1 cellular context compared by ENCODE assay signal in the genomic region with DNA sequence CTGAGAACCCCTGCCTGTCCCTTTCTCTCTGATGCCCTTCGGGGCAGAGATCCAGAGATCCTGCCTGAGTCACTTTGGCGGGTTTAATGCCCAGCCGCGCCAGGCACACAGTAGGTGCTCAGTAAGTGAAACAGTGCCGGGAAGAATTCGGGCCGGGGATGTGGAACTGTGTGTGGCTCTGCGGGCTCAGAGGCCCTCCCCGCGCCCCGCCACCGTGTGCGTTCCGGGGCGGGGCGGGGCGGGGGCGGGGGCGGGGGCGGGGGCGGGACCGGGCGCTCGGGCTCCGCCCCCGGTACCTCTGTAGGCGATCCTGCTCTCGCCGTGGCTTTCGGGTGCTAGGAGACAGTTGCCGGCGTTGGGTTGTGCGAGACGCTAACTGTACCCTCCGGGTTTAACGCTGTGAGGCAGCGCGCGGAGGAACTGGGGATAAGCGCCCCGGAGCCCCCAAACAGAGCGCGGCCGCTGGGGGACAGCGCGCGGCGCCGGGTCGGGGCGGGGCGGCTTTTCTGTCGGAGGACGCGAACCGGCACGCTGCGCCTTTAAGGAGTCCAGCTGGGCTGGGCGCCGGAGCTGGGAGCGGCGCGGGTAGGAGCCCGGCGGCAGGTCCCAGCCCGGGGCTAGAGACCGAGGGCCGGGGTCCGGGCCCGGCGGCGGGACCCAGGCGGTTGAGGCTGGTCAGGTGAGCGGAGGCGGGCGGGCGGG.
TF ChIP-seq lines count a peak whose summit lies in the region.

A gene with protein sequence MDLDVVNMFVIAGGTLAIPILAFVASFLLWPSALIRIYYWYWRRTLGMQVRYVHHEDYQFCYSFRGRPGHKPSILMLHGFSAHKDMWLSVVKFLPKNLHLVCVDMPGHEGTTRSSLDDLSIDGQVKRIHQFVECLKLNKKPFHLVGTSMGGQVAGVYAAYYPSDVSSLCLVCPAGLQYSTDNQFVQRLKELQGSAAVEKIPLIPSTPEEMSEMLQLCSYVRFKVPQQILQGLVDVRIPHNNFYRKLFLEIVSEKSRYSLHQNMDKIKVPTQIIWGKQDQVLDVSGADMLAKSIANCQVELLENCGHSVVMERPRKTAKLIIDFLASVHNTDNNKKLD (plus strand): TSS at position 555 of the 702 bp plus-strand sequence. CDS start 18,795 bp downstream, outside the sequence.

TF ChIP-seq in GM12878, 131 proteins besides CTCF, POLR2A, EP300 and RAD21 (continued from another document and continues in another):
- TF ChIP-seq MEF2B (IDR thresholded peaks at IDR 0.05; ENCODE audit: partially characterized antibody, poor library complexity, severe bottlenecking), result no peak
- no peak for TF ChIP-seq MYC (IDR thresholded peaks at IDR 0.05; ENCODE audit: insufficient read depth, insufficient read length, insufficient replicate concordance, low read length, severe bottlenecking)
- peak; percentile 72 for TF ChIP-seq DPF2 (IDR thresholded peaks at IDR 0.05)
- no peak for TF ChIP-seq HDGF (IDR thresholded peaks at IDR 0.05)
- TF ChIP-seq, protein P1, sequence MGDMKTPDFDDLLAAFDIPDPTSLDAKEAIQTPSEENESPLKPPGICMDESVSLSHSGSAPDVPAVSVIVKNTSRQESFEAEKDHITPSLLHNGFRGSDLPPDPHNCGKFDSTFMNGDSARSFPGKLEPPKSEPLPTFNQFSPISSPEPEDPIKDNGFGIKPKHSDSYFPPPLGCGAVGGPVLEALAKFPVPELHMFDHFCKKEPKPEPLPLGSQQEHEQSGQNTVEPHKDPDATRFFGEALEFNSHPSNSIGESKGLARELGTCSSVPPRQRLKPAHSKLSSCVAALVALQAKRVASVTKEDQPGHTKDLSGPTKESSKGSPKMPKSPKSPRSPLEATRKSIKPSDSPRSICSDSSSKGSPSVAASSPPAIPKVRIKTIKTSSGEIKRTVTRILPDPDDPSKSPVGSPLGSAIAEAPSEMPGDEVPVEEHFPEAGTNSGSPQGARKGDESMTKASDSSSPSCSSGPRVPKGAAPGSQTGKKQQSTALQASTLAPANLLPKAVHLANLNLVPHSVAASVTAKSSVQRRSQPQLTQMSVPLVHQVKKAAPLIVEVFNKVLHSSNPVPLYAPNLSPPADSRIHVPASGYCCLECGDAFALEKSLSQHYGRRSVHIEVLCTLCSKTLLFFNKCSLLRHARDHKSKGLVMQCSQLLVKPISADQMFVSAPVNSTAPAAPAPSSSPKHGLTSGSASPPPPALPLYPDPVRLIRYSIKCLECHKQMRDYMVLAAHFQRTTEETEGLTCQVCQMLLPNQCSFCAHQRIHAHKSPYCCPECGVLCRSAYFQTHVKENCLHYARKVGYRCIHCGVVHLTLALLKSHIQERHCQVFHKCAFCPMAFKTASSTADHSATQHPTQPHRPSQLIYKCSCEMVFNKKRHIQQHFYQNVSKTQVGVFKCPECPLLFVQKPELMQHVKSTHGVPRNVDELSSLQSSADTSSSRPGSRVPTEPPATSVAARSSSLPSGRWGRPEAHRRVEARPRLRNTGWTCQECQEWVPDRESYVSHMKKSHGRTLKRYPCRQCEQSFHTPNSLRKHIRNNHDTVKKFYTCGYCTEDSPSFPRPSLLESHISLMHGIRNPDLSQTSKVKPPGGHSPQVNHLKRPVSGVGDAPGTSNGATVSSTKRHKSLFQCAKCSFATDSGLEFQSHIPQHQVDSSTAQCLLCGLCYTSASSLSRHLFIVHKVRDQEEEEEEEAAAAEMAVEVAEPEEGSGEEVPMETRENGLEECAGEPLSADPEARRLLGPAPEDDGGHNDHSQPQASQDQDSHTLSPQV (IDR thresholded peaks at IDR 0.05), result 0 out of 2 replicates have a peak, but pooled peaks have one; percentile 30
- TF ChIP-seq RCOR1 (conservative IDR thresholded peaks at IDR 0.05; ENCODE audit: low read depth, low read length), result 0 out of 2 replicates have a peak, but pooled peaks have one; percentile 49
- 0 out of 2 replicates have a peak, but pooled peaks have one; percentile 37 for TF ChIP-seq POLR2AphosphoS2 (IDR thresholded peaks at IDR 0.05; ENCODE audit: low read depth, low read length)
- TF ChIP-seq SMC3 (IDR thresholded peaks at IDR 0.05; ENCODE audit: borderline replicate concordance, low read length), result no peak
- TF ChIP-seq KLF5 (IDR thresholded peaks at IDR 0.05; ENCODE audit: partially characterized antibody), result no peak
- no peak for TF ChIP-seq TBL1XR1 (IDR thresholded peaks at IDR 0.05; ENCODE audit: low read depth, low read length)
- 0 out of 2 replicates have a peak, but pooled peaks have one; percentile 13 for TF ChIP-seq TAF1 (IDR thresholded peaks at IDR 0.05; ENCODE audit: borderline replicate concordance, low read depth, low read length)
- TF ChIP-seq PAX8 (IDR thresholded peaks at IDR 0.05), result no peak
- no peak for TF ChIP-seq CEBPB (IDR thresholded peaks at IDR 0.05; ENCODE audit: borderline replicate concordance in 1 of 2, low read depth in 2 of 2, low read length in 2 of 2)
- TF ChIP-seq CBX3 (IDR thresholded peaks at IDR 0.05; ENCODE audit: borderline replicate concordance, low read depth), result no peak
- TF ChIP-seq STAT1 (conservative IDR thresholded peaks at IDR 0.05), result peak; percentile 44; the same call in 1 of the 2 replicates
- TF ChIP-seq, protein P2, sequence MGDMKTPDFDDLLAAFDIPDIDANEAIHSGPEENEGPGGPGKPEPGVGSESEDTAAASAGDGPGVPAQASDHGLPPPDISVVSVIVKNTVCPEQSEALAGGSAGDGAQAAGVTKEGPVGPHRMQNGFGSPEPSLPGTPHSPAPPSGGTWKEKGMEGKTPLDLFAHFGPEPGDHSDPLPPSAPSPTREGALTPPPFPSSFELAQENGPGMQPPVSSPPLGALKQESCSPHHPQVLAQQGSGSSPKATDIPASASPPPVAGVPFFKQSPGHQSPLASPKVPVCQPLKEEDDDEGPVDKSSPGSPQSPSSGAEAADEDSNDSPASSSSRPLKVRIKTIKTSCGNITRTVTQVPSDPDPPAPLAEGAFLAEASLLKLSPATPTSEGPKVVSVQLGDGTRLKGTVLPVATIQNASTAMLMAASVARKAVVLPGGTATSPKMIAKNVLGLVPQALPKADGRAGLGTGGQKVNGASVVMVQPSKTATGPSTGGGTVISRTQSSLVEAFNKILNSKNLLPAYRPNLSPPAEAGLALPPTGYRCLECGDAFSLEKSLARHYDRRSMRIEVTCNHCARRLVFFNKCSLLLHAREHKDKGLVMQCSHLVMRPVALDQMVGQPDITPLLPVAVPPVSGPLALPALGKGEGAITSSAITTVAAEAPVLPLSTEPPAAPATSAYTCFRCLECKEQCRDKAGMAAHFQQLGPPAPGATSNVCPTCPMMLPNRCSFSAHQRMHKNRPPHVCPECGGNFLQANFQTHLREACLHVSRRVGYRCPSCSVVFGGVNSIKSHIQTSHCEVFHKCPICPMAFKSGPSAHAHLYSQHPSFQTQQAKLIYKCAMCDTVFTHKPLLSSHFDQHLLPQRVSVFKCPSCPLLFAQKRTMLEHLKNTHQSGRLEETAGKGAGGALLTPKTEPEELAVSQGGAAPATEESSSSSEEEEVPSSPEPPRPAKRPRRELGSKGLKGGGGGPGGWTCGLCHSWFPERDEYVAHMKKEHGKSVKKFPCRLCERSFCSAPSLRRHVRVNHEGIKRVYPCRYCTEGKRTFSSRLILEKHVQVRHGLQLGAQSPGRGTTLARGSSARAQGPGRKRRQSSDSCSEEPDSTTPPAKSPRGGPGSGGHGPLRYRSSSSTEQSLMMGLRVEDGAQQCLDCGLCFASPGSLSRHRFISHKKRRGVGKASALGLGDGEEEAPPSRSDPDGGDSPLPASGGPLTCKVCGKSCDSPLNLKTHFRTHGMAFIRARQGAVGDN (IDR thresholded peaks at IDR 0.05), result no peak; the same call in 1 of the 2 replicates
- peak; percentile 67; the same call in 1 of the 2 replicates for TF ChIP-seq RB1 (IDR thresholded peaks at IDR 0.05; ENCODE audit: borderline replicate concordance)
- TF ChIP-seq MXI1 (IDR thresholded peaks at IDR 0.05; ENCODE audit: low read depth, low read length), result no peak
- TF ChIP-seq EGR1 (IDR thresholded peaks at IDR 0.05; ENCODE audit: borderline replicate concordance in 1 of 2, low read depth in 2 of 2, low read length in 2 of 2), result peak in 1 of 2 experiments; percentile 48; a peak in 1 of 3 replicates
- peak; percentile 34; the same call in 1 of the 2 replicates for TF ChIP-seq NR2C1 (IDR thresholded peaks at IDR 0.05)
- 0 out of 2 replicates have a peak, but pooled peaks have one; percentile 21 for TF ChIP-seq IKZF1 (conservative IDR thresholded peaks at IDR 0.05)
- TF ChIP-seq, protein P3, sequence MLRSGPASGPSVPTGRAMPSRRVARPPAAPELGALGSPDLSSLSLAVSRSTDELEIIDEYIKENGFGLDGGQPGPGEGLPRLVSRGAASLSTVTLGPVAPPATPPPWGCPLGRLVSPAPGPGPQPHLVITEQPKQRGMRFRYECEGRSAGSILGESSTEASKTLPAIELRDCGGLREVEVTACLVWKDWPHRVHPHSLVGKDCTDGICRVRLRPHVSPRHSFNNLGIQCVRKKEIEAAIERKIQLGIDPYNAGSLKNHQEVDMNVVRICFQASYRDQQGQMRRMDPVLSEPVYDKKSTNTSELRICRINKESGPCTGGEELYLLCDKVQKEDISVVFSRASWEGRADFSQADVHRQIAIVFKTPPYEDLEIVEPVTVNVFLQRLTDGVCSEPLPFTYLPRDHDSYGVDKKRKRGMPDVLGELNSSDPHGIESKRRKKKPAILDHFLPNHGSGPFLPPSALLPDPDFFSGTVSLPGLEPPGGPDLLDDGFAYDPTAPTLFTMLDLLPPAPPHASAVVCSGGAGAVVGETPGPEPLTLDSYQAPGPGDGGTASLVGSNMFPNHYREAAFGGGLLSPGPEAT (IDR thresholded peaks at IDR 0.05; ENCODE audit: low read depth), result no peak; the same call in 1 of the 2 replicates
- TF ChIP-seq, protein P4, sequence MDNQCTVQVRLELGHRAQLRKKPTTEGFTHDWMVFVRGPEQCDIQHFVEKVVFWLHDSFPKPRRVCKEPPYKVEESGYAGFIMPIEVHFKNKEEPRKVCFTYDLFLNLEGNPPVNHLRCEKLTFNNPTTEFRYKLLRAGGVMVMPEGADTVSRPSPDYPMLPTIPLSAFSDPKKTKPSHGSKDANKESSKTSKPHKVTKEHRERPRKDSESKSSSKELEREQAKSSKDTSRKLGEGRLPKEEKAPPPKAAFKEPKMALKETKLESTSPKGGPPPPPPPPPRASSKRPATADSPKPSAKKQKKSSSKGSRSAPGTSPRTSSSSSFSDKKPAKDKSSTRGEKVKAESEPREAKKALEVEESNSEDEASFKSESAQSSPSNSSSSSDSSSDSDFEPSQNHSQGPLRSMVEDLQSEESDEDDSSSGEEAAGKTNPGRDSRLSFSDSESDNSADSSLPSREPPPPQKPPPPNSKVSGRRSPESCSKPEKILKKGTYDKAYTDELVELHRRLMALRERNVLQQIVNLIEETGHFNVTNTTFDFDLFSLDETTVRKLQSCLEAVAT (IDR thresholded peaks at IDR 0.05), result 0 out of 2 replicates have a peak, but pooled peaks have one; percentile 72
- TF ChIP-seq, protein P5, sequence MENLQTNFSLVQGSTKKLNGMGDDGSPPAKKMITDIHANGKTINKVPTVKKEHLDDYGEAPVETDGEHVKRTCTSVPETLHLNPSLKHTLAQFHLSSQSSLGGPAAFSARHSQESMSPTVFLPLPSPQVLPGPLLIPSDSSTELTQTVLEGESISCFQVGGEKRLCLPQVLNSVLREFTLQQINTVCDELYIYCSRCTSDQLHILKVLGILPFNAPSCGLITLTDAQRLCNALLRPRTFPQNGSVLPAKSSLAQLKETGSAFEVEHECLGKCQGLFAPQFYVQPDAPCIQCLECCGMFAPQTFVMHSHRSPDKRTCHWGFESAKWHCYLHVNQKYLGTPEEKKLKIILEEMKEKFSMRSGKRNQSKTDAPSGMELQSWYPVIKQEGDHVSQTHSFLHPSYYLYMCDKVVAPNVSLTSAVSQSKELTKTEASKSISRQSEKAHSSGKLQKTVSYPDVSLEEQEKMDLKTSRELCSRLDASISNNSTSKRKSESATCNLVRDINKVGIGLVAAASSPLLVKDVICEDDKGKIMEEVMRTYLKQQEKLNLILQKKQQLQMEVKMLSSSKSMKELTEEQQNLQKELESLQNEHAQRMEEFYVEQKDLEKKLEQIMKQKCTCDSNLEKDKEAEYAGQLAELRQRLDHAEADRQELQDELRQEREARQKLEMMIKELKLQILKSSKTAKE (IDR thresholded peaks at IDR 0.05; ENCODE audit: low read depth, poor library complexity, severe bottlenecking), result no peak
- TF ChIP-seq, protein P6, sequence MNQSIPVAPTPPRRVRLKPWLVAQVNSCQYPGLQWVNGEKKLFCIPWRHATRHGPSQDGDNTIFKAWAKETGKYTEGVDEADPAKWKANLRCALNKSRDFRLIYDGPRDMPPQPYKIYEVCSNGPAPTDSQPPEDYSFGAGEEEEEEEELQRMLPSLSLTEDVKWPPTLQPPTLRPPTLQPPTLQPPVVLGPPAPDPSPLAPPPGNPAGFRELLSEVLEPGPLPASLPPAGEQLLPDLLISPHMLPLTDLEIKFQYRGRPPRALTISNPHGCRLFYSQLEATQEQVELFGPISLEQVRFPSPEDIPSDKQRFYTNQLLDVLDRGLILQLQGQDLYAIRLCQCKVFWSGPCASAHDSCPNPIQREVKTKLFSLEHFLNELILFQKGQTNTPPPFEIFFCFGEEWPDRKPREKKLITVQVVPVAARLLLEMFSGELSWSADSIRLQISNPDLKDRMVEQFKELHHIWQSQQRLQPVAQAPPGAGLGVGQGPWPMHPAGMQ (IDR thresholded peaks at IDR 0.05; ENCODE audit: borderline replicate concordance), result peak; percentile 51; the same call in 1 of the 2 replicates
- TF ChIP-seq YY1 (IDR thresholded peaks at IDR 0.05; ENCODE audit: low read depth, low read length), result 0 out of 2 replicates have a peak, but pooled peaks have one; percentile 24
- peak in 1 of 2 experiments; percentile 72; a peak in 2 of 4 replicates for TF ChIP-seq BHLHE40 (IDR thresholded peaks at IDR 0.05; ENCODE audit: borderline replicate concordance in 1 of 2, low read depth in 2 of 2, low read length in 1 of 2)
- TF ChIP-seq TCF3 (IDR thresholded peaks at IDR 0.05; ENCODE audit: borderline replicate concordance, insufficient read depth, low read depth, low read length), result peak; percentile 17; the same call in 1 of the 2 replicates
- TF ChIP-seq SMARCA5 (IDR thresholded peaks at IDR 0.05), result peak; percentile 70
- TF ChIP-seq ZNF622 (IDR thresholded peaks at IDR 0.05), result no peak
- no peak for TF ChIP-seq SREBF1 (IDR thresholded peaks at IDR 0.05; ENCODE audit: low read length)
- peak; percentile 98 for TF ChIP-seq NR2F1 (conservative IDR thresholded peaks at IDR 0.05)
- no peak for TF ChIP-seq TARDBP (IDR thresholded peaks at IDR 0.05; ENCODE audit: borderline replicate concordance)
- no peak for TF ChIP-seq FOXM1 (IDR thresholded peaks at IDR 0.05; ENCODE audit: low read depth, low read length)
- TF ChIP-seq IRF4 (IDR thresholded peaks at IDR 0.05; ENCODE audit: low read depth, low read length), result no peak
- no peak for TF ChIP-seq SMAD5 (IDR thresholded peaks at IDR 0.05; ENCODE audit: low read depth)
- TF ChIP-seq KAT2A (conservative IDR thresholded peaks at IDR 0.05; ENCODE audit: control insufficient read depth, low read depth, low read length), result no peak
- TF ChIP-seq, protein P7, sequence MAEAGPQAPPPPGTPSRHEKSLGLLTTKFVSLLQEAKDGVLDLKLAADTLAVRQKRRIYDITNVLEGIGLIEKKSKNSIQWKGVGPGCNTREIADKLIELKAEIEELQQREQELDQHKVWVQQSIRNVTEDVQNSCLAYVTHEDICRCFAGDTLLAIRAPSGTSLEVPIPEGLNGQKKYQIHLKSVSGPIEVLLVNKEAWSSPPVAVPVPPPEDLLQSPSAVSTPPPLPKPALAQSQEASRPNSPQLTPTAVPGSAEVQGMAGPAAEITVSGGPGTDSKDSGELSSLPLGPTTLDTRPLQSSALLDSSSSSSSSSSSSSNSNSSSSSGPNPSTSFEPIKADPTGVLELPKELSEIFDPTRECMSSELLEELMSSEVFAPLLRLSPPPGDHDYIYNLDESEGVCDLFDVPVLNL (IDR thresholded peaks at IDR 0.05; ENCODE audit: low read depth, low read length), result no peak
- TF ChIP-seq SRF (IDR thresholded peaks at IDR 0.05; ENCODE audit: low read depth in 2 of 2, low read length in 2 of 2), result no peak
